In the genomic region with DNA sequence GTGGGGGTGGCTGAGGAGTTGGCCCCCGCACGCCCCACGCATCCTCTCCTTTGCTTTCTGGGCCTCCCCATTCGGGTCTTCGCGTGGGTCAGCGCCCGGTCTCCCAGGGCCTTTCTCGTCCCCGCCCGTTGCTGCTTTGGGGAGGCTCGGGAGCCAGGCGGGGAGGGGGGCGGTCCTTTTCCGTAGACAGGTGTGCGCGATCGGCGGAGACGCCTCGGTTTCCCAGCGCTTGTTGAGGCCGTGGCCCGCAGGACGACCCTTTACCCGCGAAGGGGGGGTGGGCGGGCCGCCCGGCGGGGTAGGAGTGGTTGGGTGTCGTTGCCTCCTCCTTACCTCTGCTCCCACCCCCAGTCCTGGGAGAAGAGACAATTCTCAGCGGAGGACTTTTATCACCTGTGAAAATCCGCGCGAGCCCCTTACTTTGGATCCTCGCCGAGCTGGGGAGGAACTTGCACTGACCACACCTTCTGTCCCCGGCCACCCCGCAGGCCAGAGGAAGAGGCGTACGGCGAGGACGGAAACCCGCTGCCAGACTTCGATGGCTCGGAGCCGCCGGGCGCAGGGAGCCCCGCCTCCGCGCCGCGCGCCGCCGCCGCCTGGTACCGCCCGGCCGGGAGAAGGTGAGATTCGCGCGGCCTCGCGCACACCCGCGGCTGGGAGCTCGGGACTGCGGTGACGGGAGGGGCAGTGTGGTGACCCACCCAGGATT, we compare ENCODE assay signal across 11 cellular contexts. TPM values are rescaled to one million over a fixed set of nuclear protein-coding genes. Genes with fewer than 3 reads are reported as not detected.
DNase-seq lines count a peak whose midpoint lies in the region; ATAC-seq and TF ChIP-seq lines count a peak whose summit lies in the region.
"Had no signal": no experiment of that assay in that cellular context is flagged by ENCODE, and none has a peak within 500 bp of the region (broad histone marks: within the 10 kb centered on the region; RNA-seq: fewer than 3 reads in every experiment).

No MANE protein-coding gene starts in this region.

- CTCF ChIA-PET in CD4-positive, alpha-beta memory T cell (lab: Charles Lee; ENCODE audit: partially characterized antibody): no interaction called here
- CTCF ChIA-PET in mammary epithelial cell (lab: Charles Lee; ENCODE audit: low non-redundant PET): no interaction called here

- DNase-seq in CD4-positive, alpha-beta memory T cell: no peak
- DNase-seq in NCI-H2029 (lab: John Stamatoyannopoulos, UW) (peak; percentile 76), mammary epithelial cell (no peak), mesenchymal stem cell (no peak), ACHN (no peak), 8988T (no peak)
- DNase-seq: activated B cell treated with CpG ODN at 0.5 μM for 24 hours had no signal

- peaks cover 7 to 21% (median 13%) of the 10 kb centered on the region in 4 donors for H3K4me1 Mint-ChIP-seq in CD4-positive, alpha-beta memory T cell

- no peaks in the 10 kb centered on the region for H3K9me3 ChIP-seq in CD4-positive, alpha-beta memory T cell (ENCODE audit: control insufficient read depth in 1 of 2, low read length in 2 of 2)
- H3K9me3 ChIP-seq in mammary epithelial cell (replicated peaks; ENCODE audit: insufficient read depth, low read length) (no peaks in the 10 kb centered on the region), mesenchymal stem cell (ENCODE audit: control insufficient read depth, low read length) (peaks cover 3% of the 10 kb centered on the region)
- H3K9me3 ChIP-seq: neutrophil had no signal

- H3K27me3 ChIP-seq in CD4-positive, alpha-beta memory T cell (ENCODE audit: insufficient read depth, low read length): peaks cover 54% of the 10 kb centered on the region
- H3K27me3 ChIP-seq in mammary epithelial cell (ENCODE audit: insufficient read depth, low read length) (peaks cover 54% of the 10 kb centered on the region), mesenchymal stem cell (ENCODE audit: control insufficient read depth in 1 of 2, insufficient read depth in 1 of 2, low read length in 2 of 2) (peaks cover 86 to 97% of the 10 kb centered on the region in 2 experiments)

- H4K8ac ChIP-seq in mesenchymal stem cell (ENCODE audit: low read length): no peak overlapping the region

- in situ Hi-C loops in mammary epithelial cell (cut with MboI; ENCODE audit: low sequenced_read_pairs in 2 of 2): no loop called here
- in situ Hi-C loops in ACHN (cut with HindIII; ENCODE audit: low pct_ligation_motif_present, low pct_unique_long_range_greater_than_20kb, low sequenced_read_pairs): no loop called here

- H3K27ac ChIP-seq in CD4-positive, alpha-beta memory T cell (ENCODE audit: low read depth, low read length): no peak overlapping the region
- no peak overlapping the region for H3K27ac ChIP-seq in mammary epithelial cell (ENCODE audit: insufficient read depth, low read depth, low read length)
- no peak overlapping the region for H3K27ac ChIP-seq in mesenchymal stem cell (ENCODE audit: low read length, poor library complexity, severe bottlenecking)
- H3K27ac ChIP-seq: neutrophil had no signal

- intact Hi-C loops in CD4-positive, alpha-beta memory T cell (cut with micrococcal nuclease): no loop called here
- intact Hi-C loops in mammary epithelial cell (cut with micrococcal nuclease): loop anchor here (5.0 to 10.0 kb wide), 2 partner anchors 35 to 157 kb away; no protein-coding TSS in a partner anchor

- H2BK120ac ChIP-seq in mesenchymal stem cell (ENCODE audit: low read depth, low read length): no peak overlapping the region

- no peak overlapping the region for H3K4me3 ChIP-seq in CD4-positive, alpha-beta memory T cell (ENCODE audit: low read length in 2 of 2)
- H3K4me3 ChIP-seq in mammary epithelial cell (replicated peaks in 1 of 3; ENCODE audit: insufficient read depth in 1 of 3, low read depth in 2 of 3, low read length in 3 of 3) (peak overlapping the region in 2 of 3 experiments; percentile 3 to 20), mesenchymal stem cell (ENCODE audit: insufficient read depth in 1 of 2, low read depth in 1 of 2, low read length in 2 of 2) (peak overlapping the region in 1 of 2 experiments; percentile 74)
- H3K4me3 ChIP-seq: GM12878 had no signal

- H3K27ac Mint-ChIP-seq in CD4-positive, alpha-beta memory T cell: no peak overlapping the region
- H3K27ac Mint-ChIP-seq: activated B cell treated with CpG ODN at 0.5 μM for 24 hours had no signal

- no peak overlapping the region for H2BK5ac ChIP-seq in mesenchymal stem cell (ENCODE audit: low read depth, low read length, poor library complexity, severe bottlenecking)

- POLR2A ChIA-PET in CD4-positive, alpha-beta memory T cell (lab: Charles Lee; ENCODE audit: partially characterized antibody): interaction anchor here (1.0 kb wide), 1 partner anchor 31 kb away, joined by 3 read pairs; no protein-coding TSS in a partner anchor

- H3K9ac ChIP-seq in mammary epithelial cell (ENCODE audit: insufficient read depth, low read length) (no peak overlapping the region), mesenchymal stem cell (ENCODE audit: low read length) (no peak overlapping the region)

- peaks cover 24% of the 10 kb centered on the region for H3K4me1 ChIP-seq in CD4-positive, alpha-beta memory T cell (ENCODE audit: insufficient read depth, low read length)
- peaks cover 8% of the 10 kb centered on the region for H3K4me1 ChIP-seq in mammary epithelial cell (ENCODE audit: insufficient read depth, low read length)
- peaks cover 41% of the 10 kb centered on the region for H3K4me1 ChIP-seq in mesenchymal stem cell (ENCODE audit: control insufficient read depth, insufficient read depth, low read depth, low read length)

- H2AFZ ChIP-seq in mammary epithelial cell (ENCODE audit: low read depth, low read length) (no peak overlapping the region), mesenchymal stem cell (ENCODE audit: low read depth, low read length) (no peak overlapping the region)

- no peaks in the 10 kb centered on the region for H3K36me3 ChIP-seq in CD4-positive, alpha-beta memory T cell (ENCODE audit: insufficient read depth, low read length)
- no peaks in the 10 kb centered on the region for H3K36me3 ChIP-seq in mammary epithelial cell (ENCODE audit: insufficient read depth, low read length)
- no peaks in the 10 kb centered on the region for H3K36me3 ChIP-seq in mesenchymal stem cell (ENCODE audit: control insufficient read depth in 1 of 2, insufficient read depth in 2 of 2, low read depth in 1 of 2, low read length in 2 of 2)
- H3K36me3 ChIP-seq: neutrophil had no signal

- peak overlapping the region; percentile 54 for H3K4me2 ChIP-seq in mammary epithelial cell (ENCODE audit: insufficient read depth, low read depth, low read length)
- H3K4me2 ChIP-seq in mesenchymal stem cell (ENCODE audit: low read length, poor library complexity, severe bottlenecking): peak overlapping the region; percentile 68

- peaks cover 2 to 4% of the 10 kb centered on the region in 2 donors for H3K36me3 Mint-ChIP-seq in CD4-positive, alpha-beta memory T cell

- TF ChIP-seq CTCF in mammary epithelial cell (conservative IDR thresholded peaks at IDR 0.05 in 1 of 2, IDR thresholded peaks at IDR 0.05 in 1 of 2; ENCODE audit: extremely low read depth in 1 of 2, insufficient read depth in 1 of 2, low read depth in 1 of 2, low read length in 2 of 2): no peak

- no peak overlapping the region for H4K91ac ChIP-seq in mesenchymal stem cell (ENCODE audit: low read length)

- H4K20me1 ChIP-seq in mammary epithelial cell (ENCODE audit: insufficient read depth, low read length): no peaks in the 10 kb centered on the region

- no peak overlapping the region for H2BK15ac ChIP-seq in mesenchymal stem cell (ENCODE audit: low read depth, poor library complexity, severe bottlenecking)

- H3K4ac ChIP-seq in mesenchymal stem cell (ENCODE audit: low read depth in 1 of 2, low read length in 2 of 2): no peak overlapping the region

- no peak overlapping the region for H2AK5ac ChIP-seq in mesenchymal stem cell (ENCODE audit: low read length, severe bottlenecking)

- no peak overlapping the region for H3K14ac ChIP-seq in mesenchymal stem cell (ENCODE audit: low read length in 2 of 2)

- ATAC-seq in GM21723 (IDR thresholded peaks at IDR 0.05; ENCODE audit: unreplicated experiment): no peak
- no peak for ATAC-seq in HG03097 (IDR thresholded peaks at IDR 0.05; ENCODE audit: low FRiP score, unreplicated experiment)
- ATAC-seq: GM12878 had no signal

- no peak overlapping the region for H2BK12ac ChIP-seq in mesenchymal stem cell (ENCODE audit: low read length in 2 of 2)

- H3K79me1 ChIP-seq in mesenchymal stem cell (replicated peaks; ENCODE audit: low read length, poor library complexity, severe bottlenecking): no peaks in the 10 kb centered on the region

- dilution Hi-C loops in mammary epithelial cell (cut with HindIII; ENCODE audit: low sequenced_read_pairs): no loop called here

- 10% methylated on average over 9 of the region's 72 CpGs for WGBS in mammary epithelial cell (ENCODE audit: low coverage, missing lambda C conversion rate)
- 1% methylated on average over 67 of the region's 72 CpGs for WGBS in mesenchymal stem cell

- H3K4me3 Mint-ChIP-seq in CD4-positive, alpha-beta memory T cell: peak overlapping the region in 7 of 8 donors; percentile 27 to 81 (median 61)
- H3K4me3 Mint-ChIP-seq: activated B cell treated with CpG ODN at 0.5 μM for 24 hours had no signal

- peaks cover 57 to 58% of the 10 kb centered on the region in 2 donors for H3K27me3 Mint-ChIP-seq in CD4-positive, alpha-beta memory T cell

- peaks cover 2 to 19% (median 8%) of the 10 kb centered on the region in 8 donors for H3K9me3 Mint-ChIP-seq in CD4-positive, alpha-beta memory T cell

- no peak overlapping the region for H3K18ac ChIP-seq in mesenchymal stem cell (ENCODE audit: low read depth in 1 of 2, low read length in 2 of 2)

- H3K79me2 ChIP-seq in mammary epithelial cell (ENCODE audit: insufficient read depth, low read length): no peaks in the 10 kb centered on the region

- peak overlapping the region in 1 of 2 experiments; percentile 83 for H3K23ac ChIP-seq in mesenchymal stem cell (ENCODE audit: low read length in 2 of 2)

- no TSS peak for BruUV-seq in mammary epithelial cell (replicated peaks; lab: Mats Ljungman, UMichigan)

RNA-seq across cellular contexts. Expression of gene ADCYAP1, which starts 2.7 kb away (rescaled TPM):
- total RNA-seq in CD4-positive, alpha-beta memory T cell: not detected
- not detected for polyA plus RNA-seq in CD4-positive, alpha-beta memory T cell
- not detected for total RNA-seq in mammary epithelial cell
- polyA plus RNA-seq in mammary epithelial cell: not detected
- not detected for polyA minus RNA-seq in mammary epithelial cell
- not detected for polyA plus RNA-seq in mesenchymal stem cell (2013, experiment 1 of 2)
- polyA plus RNA-seq in mesenchymal stem cell (2013, experiment 2 of 2): not detected
- total RNA-seq: activated B cell treated with CpG ODN at 0.5 μM for 24 hours, GM12878 had no signal

Comparison
In these comparisons a context has a peak if more than half of its experiments do, and no peak if none do; other contexts are left out.
1. H3K4me3 ChIP-seq: peak in mammary epithelial cell (2 of 3); none in CD4-positive, alpha-beta memory T cell (0 of 2).